In genomic region chr15:40436116-40436891, GRCh38 we compare ENCODE assay signal across 8 cellular contexts. TPM values are rescaled to one million over a fixed set of nuclear protein-coding genes. Genes with fewer than 3 reads are reported as not detected.
A peak's percentile ranks its signal among the peaks of the same experiment; 100 is the strongest.
DNase-seq lines count a peak whose midpoint lies in the region; ATAC-seq, FAIRE-seq and TF ChIP-seq lines count a peak whose summit lies in the region.

No MANE protein-coding gene starts in this region.

- FAIRE-seq in A549 (lab: Jason Lieb, UNC) (no peak), K562 (lab: Jason Lieb, UNC) (peak; percentile 70)

- in situ Hi-C loops in GM23248 (cut with MboI) (no loop called here), K562 (cut with MboI) (no loop called here)

- H2BK5ac ChIP-seq in mesenchymal stem cell (ENCODE audit: low read depth, low read length, poor library complexity, severe bottlenecking), result no peak overlapping the region

- no peaks in the 10 kb centered on the region for H3K9me2 ChIP-seq in GM23248 (ENCODE audit: insufficient read depth)

- CTCF ChIA-PET in A549 (lab: Yijun Ruan, JAX), result interaction anchor here (1.0 to 1.6 kb wide), 4 partner anchors 14 to 71 kb away, joined by 3 to 4 read pairs (median 4); no protein-coding TSS in a partner anchor
- CTCF ChIA-PET in K562 (lab: Yijun Ruan, JAX; ENCODE audit: low intra/inter-chr PET ratio), result no interaction called here

- H4K8ac ChIP-seq in mesenchymal stem cell (ENCODE audit: low read length), result peak overlapping the region; percentile 83

- no peaks in the 10 kb centered on the region for H3K79me1 ChIP-seq in mesenchymal stem cell (replicated peaks; ENCODE audit: low read length, poor library complexity, severe bottlenecking)

- H3K4me2 ChIP-seq in A549 (peak overlapping the region; percentile 64), GM23248 (ENCODE audit: unreplicated experiment) (peak overlapping the region; percentile 85), K562 (ENCODE audit: insufficient read depth, low read length) (peak overlapping the region; percentile 85), mesenchymal stem cell (ENCODE audit: low read length, poor library complexity, severe bottlenecking) (peak overlapping the region; percentile 87)

- peak overlapping the region; percentile 23 to 81; a peak in 5 of 6 replicates for H3K27ac ChIP-seq in A549
- no peak overlapping the region for H3K27ac ChIP-seq in GM23248
- peak overlapping the region; percentile 78 for H3K27ac ChIP-seq in K562 (ENCODE audit: extremely low read depth, low read depth, low read length)
- H3K27ac ChIP-seq in mesenchymal stem cell (ENCODE audit: low read length, poor library complexity, severe bottlenecking), result no peak overlapping the region

- peak overlapping the region in 1 of 2 experiments; percentile 2 for H2BK12ac ChIP-seq in mesenchymal stem cell (ENCODE audit: low read length in 2 of 2)

- TF ChIP-seq RAD21 in A549 (conservative IDR thresholded peaks at IDR 0.05 in 1 of 2, IDR thresholded peaks at IDR 0.05 in 1 of 2), result no peak
- no peak for TF ChIP-seq RAD21 in K562 (CRISPR knock-in tag; conservative IDR thresholded peaks at IDR 0.05 in 1 of 2, IDR thresholded peaks at IDR 0.05 in 1 of 2)

- H3K27me3 ChIP-seq in GM23248 (replicated peaks; ENCODE audit: insufficient read depth) (peaks cover 16% of the 10 kb centered on the region), K562 (ENCODE audit: control insufficient read depth in 2 of 2, insufficient read depth in 2 of 2, low read length in 2 of 2) (no peaks in the 10 kb centered on the region), mesenchymal stem cell (ENCODE audit: control insufficient read depth in 1 of 2, insufficient read depth in 1 of 2, low read length in 2 of 2) (peaks cover 64 to 66% of the 10 kb centered on the region in 2 experiments)

- H3K14ac ChIP-seq in mesenchymal stem cell (ENCODE audit: low read length in 2 of 2), result peak overlapping the region in 1 of 2 experiments; percentile 3

- no peaks in the 10 kb centered on the region for H3K9me1 ChIP-seq in K562 (ENCODE audit: control insufficient read depth, insufficient read depth, low read length)

- H3K4ac ChIP-seq in mesenchymal stem cell (ENCODE audit: low read depth in 1 of 2, low read length in 2 of 2), result no peak overlapping the region

- H4K91ac ChIP-seq in mesenchymal stem cell (ENCODE audit: low read length), result peak overlapping the region; percentile 54

- TF ChIP-seq CTCF in A549 (IDR thresholded peaks at IDR 0.05) (no peak), K562 (IDR thresholded peaks at IDR 0.05 in 2 of 3, conservative IDR thresholded peaks at IDR 0.05 in 1 of 3; ENCODE audit: insufficient read depth in 2 of 3, low read depth in 1 of 3, low read length in 3 of 3) (0 out of 6 replicates have a peak, but pooled peaks of 1 of the 3 experiments have one; percentile 1)

- no peak for DNase-seq in A549 (ENCODE audit: low read depth in 1 of 2, low spot score in 1 of 2)
- peak; percentile 48 for DNase-seq in GM23248
- DNase-seq in K562 (ENCODE audit: extremely low read depth in 1 of 4, low spot score in 3 of 4), result peak; percentile 72 to 87 (median 82)
- no peak for DNase-seq in mesenchymal stem cell
- no peak for DNase-seq in NCI-H2081 treated with DMSO at 0.1 percent for 48 hours (lab: John Stamatoyannopoulos, UW)
- DNase-seq in activated CD4-positive, alpha-beta T cell treated with anti-CD3 and anti-CD28 coated beads for 1 hour, result no peak
- no peak for DNase-seq in activated CD4-positive, alpha-beta T cell treated with anti-CD3 and anti-CD28 coated beads for 48 hours

- no peaks in the 10 kb centered on the region for H3K79me2 ChIP-seq in GM23248 (ENCODE audit: insufficient read depth)
- peaks cover 28% of the 10 kb centered on the region; the same call in 2 of the 3 replicates for H3K79me2 ChIP-seq in K562 (ENCODE audit: control insufficient read depth, insufficient read depth, low read length)

- H2AFZ ChIP-seq in GM23248, result peak overlapping the region; percentile 60
- H2AFZ ChIP-seq in K562 (ENCODE audit: low read depth, low read length), result peak overlapping the region; percentile 95
- H2AFZ ChIP-seq in mesenchymal stem cell (ENCODE audit: low read depth, low read length), result peak overlapping the region; percentile 57

- TF ChIP-seq EP300 in A549 (IDR thresholded peaks at IDR 0.05) (no peak), K562 (IDR thresholded peaks at IDR 0.05; ENCODE audit: low read length) (no peak)

- TF ChIP-seq POLR2A in A549 (IDR thresholded peaks at IDR 0.05; ENCODE audit: low read length), result no peak
- TF ChIP-seq POLR2A in K562 (conservative IDR thresholded peaks at IDR 0.05), result 0 out of 2 replicates have a peak, but pooled peaks have one; percentile 39

- H3K9me3 ChIP-seq in A549 (no peaks in the 10 kb centered on the region), GM23248 (ENCODE audit: low read depth) (no peaks in the 10 kb centered on the region), K562 (replicated peaks; ENCODE audit: control insufficient read depth, insufficient read depth, low read depth, low read length) (no peaks in the 10 kb centered on the region), mesenchymal stem cell (ENCODE audit: control insufficient read depth, low read length) (no peaks in the 10 kb centered on the region)

- peak overlapping the region; percentile 74 for H2BK120ac ChIP-seq in mesenchymal stem cell (ENCODE audit: low read depth, low read length)

- BruUV-seq in K562 (replicated peaks; lab: Mats Ljungman, UMichigan), result no TSS peak

- H2BK15ac ChIP-seq in mesenchymal stem cell (ENCODE audit: low read depth, poor library complexity, severe bottlenecking), result no peak overlapping the region

- H3K4me1 ChIP-seq in A549, result peaks cover 20% of the 10 kb centered on the region; the same call in 1 of the 3 replicates
- peaks cover 14% of the 10 kb centered on the region; the same call in 1 of the 2 replicates for H3K4me1 ChIP-seq in GM23248 (ENCODE audit: insufficient read depth)
- H3K4me1 ChIP-seq in K562 (replicated peaks in 1 of 2; ENCODE audit: control insufficient read depth in 2 of 2, insufficient read depth in 2 of 2, low read length in 2 of 2), result peaks cover 44 to 54% of the 10 kb centered on the region in 2 experiments
- peaks cover 27% of the 10 kb centered on the region for H3K4me1 ChIP-seq in mesenchymal stem cell (ENCODE audit: control insufficient read depth, insufficient read depth, low read depth, low read length)

- POLR2A ChIA-PET in A549 (lab: Yijun Ruan, JAX), result no interaction called here
- POLR2A ChIA-PET in K562 (lab: Yijun Ruan, JAX), result interaction anchor here (0.6 to 2.7 kb wide), 3 partner anchors 10 to 259 kb away, joined by 3 to 16 read pairs (median 4); partner anchors contain the start of gene RAD51

- H3K36me3 ChIP-seq in GM23248 (ENCODE audit: low read depth), result no peaks in the 10 kb centered on the region
- no peaks in the 10 kb centered on the region for H3K36me3 ChIP-seq in K562 (ENCODE audit: control insufficient read depth, insufficient read depth, low read length)
- H3K36me3 ChIP-seq in mesenchymal stem cell (ENCODE audit: control insufficient read depth in 1 of 2, insufficient read depth in 2 of 2, low read depth in 1 of 2, low read length in 2 of 2), result no peaks in the 10 kb centered on the region

- H3K4me3 ChIP-seq in A549, result peak overlapping the region; percentile 25
- H3K4me3 ChIP-seq in GM23248, result peak overlapping the region; percentile 58
- peak overlapping the region; percentile 43 for H3K4me3 ChIP-seq in K562
- peak overlapping the region; percentile 50 to 70 for H3K4me3 ChIP-seq in mesenchymal stem cell (ENCODE audit: insufficient read depth in 1 of 2, low read depth in 1 of 2, low read length in 2 of 2)

- H3K23ac ChIP-seq in mesenchymal stem cell (ENCODE audit: low read length in 2 of 2), result no peak overlapping the region

- intact Hi-C loops in K562 (cut with micrococcal nuclease), result no loop called here

- H2AK5ac ChIP-seq in mesenchymal stem cell (ENCODE audit: low read length, severe bottlenecking), result no peak overlapping the region

- no peak for ATAC-seq in A549
- ATAC-seq in K562, result peak; percentile 18
- ATAC-seq in GM21390 (IDR thresholded peaks at IDR 0.05; ENCODE audit: unreplicated experiment), result no peak

- WGBS in A549 (ENCODE audit: missing lambda C conversion rate), result 56% methylated on average over 6 of the region's 39 CpGs
- WGBS in GM23248 (ENCODE audit: low coverage in 1 of 2, low lambda C conversion rate in 2 of 2, missing lambda C conversion rate in 2 of 2), 2 experiments, result 0 to 5% methylated on average over 18 to 39 of the region's 39 CpGs
- WGBS in K562 (ENCODE audit: insufficient coverage, low coverage, missing lambda C conversion rate), result 13% methylated on average over 19 of the region's 39 CpGs
- WGBS in mesenchymal stem cell, result 3% methylated on average over 22 of the region's 39 CpGs

- H3K9ac ChIP-seq in GM23248 (no peak overlapping the region), K562 (ENCODE audit: insufficient read depth in 1 of 2, low read depth in 2 of 2, low read length in 2 of 2) (peak overlapping the region; percentile 74 to 88), mesenchymal stem cell (ENCODE audit: low read length) (peak overlapping the region; percentile 29)

- no peaks in the 10 kb centered on the region for H4K20me1 ChIP-seq in GM23248 (ENCODE audit: insufficient read depth)
- no peaks in the 10 kb centered on the region for H4K20me1 ChIP-seq in K562 (replicated peaks; ENCODE audit: control insufficient read depth, insufficient read depth, low read length)

- peak overlapping the region; percentile 5 to 67 for H3K18ac ChIP-seq in mesenchymal stem cell (ENCODE audit: low read depth in 1 of 2, low read length in 2 of 2)

- H3F3A ChIP-seq in GM23248 (ENCODE audit: insufficient read depth), result no peaks in the 10 kb centered on the region

RNA-seq across cellular contexts. Expression of gene BAHD1, which starts 4.4 kb away (rescaled TPM):
- 2.3 and 2.8 TPM in 2 replicates for polyA plus RNA-seq in A549 (2011; rRNA removed)
- 3.7 and 4.5 TPM in 2 replicates for polyA plus RNA-seq in A549 (2012; cell fraction: cytosol; rRNA removed)
- 10.4 and 10.7 TPM in 2 replicates for polyA plus RNA-seq in A549 (2012; cell fraction: nucleus; rRNA removed)
- 10.1 to 11.1 TPM (median 10.9 TPM) in 3 replicates for polyA plus RNA-seq in A549 (2017; fragmentation: RNase III; extraction: RNeasy Plus Mini Kit Qiagen cat#74134 plus additional on column Dnase treatment)
- 2.7 and 3.5 TPM in 2 replicates for polyA minus RNA-seq in A549 (2011; rRNA and poly(A)+ RNA removed)
- 10.3 and 22.0 TPM in 2 replicates for total RNA-seq in GM23248 (2014; rRNA removed; shearing (Covaris generic))
- 2.0 and 2.3 TPM in 2 replicates for polyA plus RNA-seq in GM23248 (2016; fragmentation: Nextera tagmentation; extraction: Ambion mirVana)
- total RNA-seq in K562 (2011; cell fraction: chromatin; rRNA removed; ENCODE audit: low replicate concordance), result 30.6 and 63.4 TPM in 2 replicates
- total RNA-seq in K562 (2011; cell fraction: nucleolus; rRNA removed), result 33.2 and 38.7 TPM in 2 replicates
- total RNA-seq in K562 (2011; cell fraction: nucleoplasm; rRNA removed), result 31.7 and 43.1 TPM in 2 replicates
- total RNA-seq in K562 (2014; rRNA removed), result 15.2 and 20.8 TPM in 2 replicates
- 9.7 and 10.3 TPM in 2 replicates for total RNA-seq in K562 (2014; rRNA removed; fragmentation: Illumina TruSeq; extraction: Trizol)
- total RNA-seq in K562 (2015; rRNA removed; fragmentation: Illumina TruSeq; extraction: Trizol), result 11.5 and 12.3 TPM in 2 replicates
- 33.6 and 38.5 TPM in 2 replicates for total RNA-seq in K562 (2021)
- 9.7 and 10.6 TPM in 2 replicates for polyA plus RNA-seq in K562 (2011; rRNA removed)
- 9.1 and 16.4 TPM in 2 replicates for polyA plus RNA-seq in K562 (2011; cell fraction: cytosol; rRNA removed)
- 27.1 and 43.2 TPM in 2 replicates for polyA plus RNA-seq in K562 (2011; cell fraction: nucleus; rRNA removed)
- polyA plus RNA-seq in K562 (2012), result 24.0 and 25.8 TPM in 2 replicates
- polyA plus RNA-seq in K562 (2014; fragmentation: Illumina TruSeq; extraction: Trizol), result 18.4 and 26.4 TPM in 2 replicates
- under 1 TPM; 0.55 to 0.80 TPM for polyA plus RNA-seq in K562 (2014; fragmentation: Nextera tagmentation; extraction: Ambion mirVana)
- polyA plus RNA-seq in K562 (2014; rRNA removed), result 19.0 and 19.4 TPM in 2 replicates
- polyA minus RNA-seq in K562 (2011; rRNA and poly(A)+ RNA removed), result 7.1 and 10.0 TPM in 2 replicates
- 12.7 TPM in 2 replicates for polyA minus RNA-seq in K562 (2011; cell fraction: cytosol; rRNA and poly(A)+ RNA removed)
- polyA minus RNA-seq in K562 (2011; cell fraction: nucleus; rRNA and poly(A)+ RNA removed), result 10.5 and 12.2 TPM in 2 replicates
- polyA plus RNA-seq in mesenchymal stem cell (2013, experiment 1 of 2), result 14.7 TPM
- polyA plus RNA-seq in mesenchymal stem cell (2013, experiment 2 of 2), result 14.4 TPM

RNA-seq across cellular contexts. Expression of gene IVD, which starts 30.7 kb away (rescaled TPM):
- 10.2 and 14.8 TPM in 2 replicates for polyA plus RNA-seq in A549 (2011; rRNA removed)
- 12.3 and 16.3 TPM in 2 replicates for polyA plus RNA-seq in A549 (2012; cell fraction: cytosol; rRNA removed)
- polyA plus RNA-seq in A549 (2012; cell fraction: nucleus; rRNA removed), result 20.3 and 20.5 TPM in 2 replicates
- polyA plus RNA-seq in A549 (2017; fragmentation: RNase III; extraction: RNeasy Plus Mini Kit Qiagen cat#74134 plus additional on column Dnase treatment), result 12.4 to 13.0 TPM (median 12.6 TPM) in 3 replicates
- polyA minus RNA-seq in A549 (2011; rRNA and poly(A)+ RNA removed), result 12.5 and 13.2 TPM in 2 replicates
- total RNA-seq in GM23248 (2014; rRNA removed; shearing (Covaris generic)), result 24.4 and 28.2 TPM in 2 replicates
- 49.6 and 50.1 TPM in 2 replicates for polyA plus RNA-seq in GM23248 (2016; fragmentation: Nextera tagmentation; extraction: Ambion mirVana)
- 26.5 and 47.8 TPM in 2 replicates for total RNA-seq in K562 (2011; cell fraction: chromatin; rRNA removed; ENCODE audit: low replicate concordance)
- total RNA-seq in K562 (2011; cell fraction: nucleolus; rRNA removed), result 16.8 and 18.7 TPM in 2 replicates
- 20.5 and 23.3 TPM in 2 replicates for total RNA-seq in K562 (2011; cell fraction: nucleoplasm; rRNA removed)
- 2.5 and 3.0 TPM in 2 replicates for total RNA-seq in K562 (2014; rRNA removed)
- 2.2 and 2.4 TPM in 2 replicates for total RNA-seq in K562 (2014; rRNA removed; fragmentation: Illumina TruSeq; extraction: Trizol)
- total RNA-seq in K562 (2015; rRNA removed; fragmentation: Illumina TruSeq; extraction: Trizol), result 1.5 and 2.0 TPM in 2 replicates
- total RNA-seq in K562 (2021), result 3.6 and 5.6 TPM in 2 replicates
- polyA plus RNA-seq in K562 (2011; rRNA removed), result 4.5 and 6.9 TPM in 2 replicates
- 2.1 and 4.2 TPM in 2 replicates for polyA plus RNA-seq in K562 (2011; cell fraction: cytosol; rRNA removed)
- 10.5 and 14.0 TPM in 2 replicates for polyA plus RNA-seq in K562 (2011; cell fraction: nucleus; rRNA removed)
- 1.4 and 3.7 TPM in 2 replicates for polyA plus RNA-seq in K562 (2012)
- polyA plus RNA-seq in K562 (2014; fragmentation: Illumina TruSeq; extraction: Trizol), result 1.1 and 1.4 TPM in 2 replicates
- under 1 TPM; 0.15 to 0.45 TPM for polyA plus RNA-seq in K562 (2014; fragmentation: Nextera tagmentation; extraction: Ambion mirVana)
- 2.9 and 3.5 TPM in 2 replicates for polyA plus RNA-seq in K562 (2014; rRNA removed)
- polyA minus RNA-seq in K562 (2011; rRNA and poly(A)+ RNA removed), result 5.8 and 10.9 TPM in 2 replicates
- 3.1 and 4.5 TPM in 2 replicates for polyA minus RNA-seq in K562 (2011; cell fraction: cytosol; rRNA and poly(A)+ RNA removed)
- polyA minus RNA-seq in K562 (2011; cell fraction: nucleus; rRNA and poly(A)+ RNA removed), result 4.6 and 6.7 TPM in 2 replicates
- 22.1 TPM for polyA plus RNA-seq in mesenchymal stem cell (2013, experiment 1 of 2)
- 22.4 TPM for polyA plus RNA-seq in mesenchymal stem cell (2013, experiment 2 of 2)

RNA-seq across cellular contexts. Expression of gene CHST14, which starts 34.5 kb away (rescaled TPM):
- polyA plus RNA-seq in A549 (2011; rRNA removed), result 8.6 and 9.8 TPM in 2 replicates
- 9.0 and 11.9 TPM in 2 replicates for polyA plus RNA-seq in A549 (2012; cell fraction: cytosol; rRNA removed)
- polyA plus RNA-seq in A549 (2012; cell fraction: nucleus; rRNA removed), result 12.5 and 13.2 TPM in 2 replicates
- polyA plus RNA-seq in A549 (2017; fragmentation: RNase III; extraction: RNeasy Plus Mini Kit Qiagen cat#74134 plus additional on column Dnase treatment), result 8.7 to 11.0 TPM (median 10.8 TPM) in 3 replicates
- polyA minus RNA-seq in A549 (2011; rRNA and poly(A)+ RNA removed), result 9.0 and 9.4 TPM in 2 replicates
- total RNA-seq in GM23248 (2014; rRNA removed; shearing (Covaris generic)), result 26.1 and 26.6 TPM in 2 replicates
- 18.7 and 21.2 TPM in 2 replicates for polyA plus RNA-seq in GM23248 (2016; fragmentation: Nextera tagmentation; extraction: Ambion mirVana)
- total RNA-seq in K562 (2011; cell fraction: chromatin; rRNA removed; ENCODE audit: low replicate concordance), result 4.2 and 14.3 TPM in 2 replicates
- 18.7 and 22.0 TPM in 2 replicates for total RNA-seq in K562 (2011; cell fraction: nucleolus; rRNA removed)
- total RNA-seq in K562 (2011; cell fraction: nucleoplasm; rRNA removed), result 17.9 and 21.1 TPM in 2 replicates
- 4.0 and 5.6 TPM in 2 replicates for total RNA-seq in K562 (2014; rRNA removed)
- 2.3 and 2.5 TPM in 2 replicates for total RNA-seq in K562 (2014; rRNA removed; fragmentation: Illumina TruSeq; extraction: Trizol)
- 4.6 TPM in 2 replicates for total RNA-seq in K562 (2015; rRNA removed; fragmentation: Illumina TruSeq; extraction: Trizol)
- total RNA-seq in K562 (2021), result 11.2 and 12.1 TPM in 2 replicates
- 4.5 and 6.4 TPM in 2 replicates for polyA plus RNA-seq in K562 (2011; rRNA removed)
- polyA plus RNA-seq in K562 (2011; cell fraction: cytosol; rRNA removed), result 6.6 and 8.1 TPM in 2 replicates
- 4.8 and 5.2 TPM in 2 replicates for polyA plus RNA-seq in K562 (2011; cell fraction: nucleus; rRNA removed)
- 12.0 and 17.1 TPM in 2 replicates for polyA plus RNA-seq in K562 (2012)
- polyA plus RNA-seq in K562 (2014; fragmentation: Illumina TruSeq; extraction: Trizol), result 6.3 and 7.5 TPM in 2 replicates
- 1 to 10 TPM; 1.6 to 2.3 TPM for polyA plus RNA-seq in K562 (2014; fragmentation: Nextera tagmentation; extraction: Ambion mirVana)
- polyA plus RNA-seq in K562 (2014; rRNA removed), result 3.9 and 4.8 TPM in 2 replicates
- polyA minus RNA-seq in K562 (2011; rRNA and poly(A)+ RNA removed), result 3.1 TPM in 2 replicates
- polyA minus RNA-seq in K562 (2011; cell fraction: cytosol; rRNA and poly(A)+ RNA removed), result 6.2 and 11.7 TPM in 2 replicates
- polyA minus RNA-seq in K562 (2011; cell fraction: nucleus; rRNA and poly(A)+ RNA removed), result 2.7 and 3.8 TPM in 2 replicates
- 19.9 TPM for polyA plus RNA-seq in mesenchymal stem cell (2013, experiment 1 of 2)
- 20.4 TPM for polyA plus RNA-seq in mesenchymal stem cell (2013, experiment 2 of 2)

RNA-seq across cellular contexts. Expression of gene KNSTRN, which starts 53.8 kb away (rescaled TPM):
- polyA plus RNA-seq in A549 (2011; rRNA removed), result 41.2 and 50.3 TPM in 2 replicates
- 23.9 and 25.0 TPM in 2 replicates for polyA plus RNA-seq in A549 (2012; cell fraction: cytosol; rRNA removed)
- polyA plus RNA-seq in A549 (2012; cell fraction: nucleus; rRNA removed), result 12.3 and 14.0 TPM in 2 replicates
- 45.0 to 52.6 TPM (median 48.0 TPM) in 3 replicates for polyA plus RNA-seq in A549 (2017; fragmentation: RNase III; extraction: RNeasy Plus Mini Kit Qiagen cat#74134 plus additional on column Dnase treatment)
- 26.1 and 32.3 TPM in 2 replicates for polyA minus RNA-seq in A549 (2011; rRNA and poly(A)+ RNA removed)
- 31.1 and 35.8 TPM in 2 replicates for total RNA-seq in GM23248 (2014; rRNA removed; shearing (Covaris generic))
- 37.7 and 37.8 TPM in 2 replicates for polyA plus RNA-seq in GM23248 (2016; fragmentation: Nextera tagmentation; extraction: Ambion mirVana)
- total RNA-seq in K562 (2011; cell fraction: chromatin; rRNA removed; ENCODE audit: low replicate concordance), result 84.3 and 130 TPM in 2 replicates
- total RNA-seq in K562 (2011; cell fraction: nucleolus; rRNA removed), result 50.7 and 57.5 TPM in 2 replicates
- 75.5 and 94.3 TPM in 2 replicates for total RNA-seq in K562 (2011; cell fraction: nucleoplasm; rRNA removed)
- 51.4 and 62.3 TPM in 2 replicates for total RNA-seq in K562 (2014; rRNA removed)
- 88.2 and 99.8 TPM in 2 replicates for total RNA-seq in K562 (2014; rRNA removed; fragmentation: Illumina TruSeq; extraction: Trizol)
- total RNA-seq in K562 (2015; rRNA removed; fragmentation: Illumina TruSeq; extraction: Trizol), result 85.8 and 87.3 TPM in 2 replicates
- total RNA-seq in K562 (2021), result 64.3 and 65.7 TPM in 2 replicates
- 59.7 and 80.0 TPM in 2 replicates for polyA plus RNA-seq in K562 (2011; rRNA removed)
- 30.2 and 32.2 TPM in 2 replicates for polyA plus RNA-seq in K562 (2011; cell fraction: cytosol; rRNA removed)
- 38.3 and 42.7 TPM in 2 replicates for polyA plus RNA-seq in K562 (2011; cell fraction: nucleus; rRNA removed)
- 31.8 and 42.4 TPM in 2 replicates for polyA plus RNA-seq in K562 (2012)
- 74.7 and 75.0 TPM in 2 replicates for polyA plus RNA-seq in K562 (2014; fragmentation: Illumina TruSeq; extraction: Trizol)
- polyA plus RNA-seq in K562 (2014; fragmentation: Nextera tagmentation; extraction: Ambion mirVana), result 10 to 100 TPM; 48.7 to 66.3 TPM
- 61.9 and 63.9 TPM in 2 replicates for polyA plus RNA-seq in K562 (2014; rRNA removed)
- polyA minus RNA-seq in K562 (2011; rRNA and poly(A)+ RNA removed), result 111 and 131 TPM in 2 replicates
- polyA minus RNA-seq in K562 (2011; cell fraction: cytosol; rRNA and poly(A)+ RNA removed), result 29.8 and 39.7 TPM in 2 replicates
- 19.1 and 47.0 TPM in 2 replicates for polyA minus RNA-seq in K562 (2011; cell fraction: nucleus; rRNA and poly(A)+ RNA removed)
- polyA plus RNA-seq in mesenchymal stem cell (2013, experiment 1 of 2), result 11.7 TPM
- polyA plus RNA-seq in mesenchymal stem cell (2013, experiment 2 of 2), result 12.3 TPM

Comparison
In these comparisons a context has a peak if more than half of its experiments do, and no peak if none do; other contexts are left out.
1. DNase-seq: peak in GM23248 (single experiment) and K562 (4 of 4); none in A549 (0 of 2), mesenchymal stem cell (single experiment), NCI-H2081 treated with DMSO at 0.1 percent for 48 hours (single experiment), activated CD4-positive, alpha-beta T cell treated with anti-CD3 and anti-CD28 coated beads for 1 hour (single experiment) and activated CD4-positive, alpha-beta T cell treated with anti-CD3 and anti-CD28 coated beads for 48 hours (single experiment).
2. H3K27ac ChIP-seq: peak in A549 (2 of 2) and K562 (single experiment); none in GM23248 (single experiment) and mesenchymal stem cell (single experiment).
3. Of the 35 proteins assayed by ChIP-seq in both K562 and A549: peak only in K562: CHD4, MAZ, PHF8 and POLR2A; only in A549: none; in both: none; in neither: 29; mixed calls (peak in some experiments, not most) for 2.
4. Peak in every context shown above with its lines, with median percentiles within 50 percentile points of each other: H3K4me2 ChIP-seq, H3K4me3 ChIP-seq and H2AFZ ChIP-seq.